Comparison of ENCODE assay signal across 9 cellular contexts in the genomic region with DNA sequence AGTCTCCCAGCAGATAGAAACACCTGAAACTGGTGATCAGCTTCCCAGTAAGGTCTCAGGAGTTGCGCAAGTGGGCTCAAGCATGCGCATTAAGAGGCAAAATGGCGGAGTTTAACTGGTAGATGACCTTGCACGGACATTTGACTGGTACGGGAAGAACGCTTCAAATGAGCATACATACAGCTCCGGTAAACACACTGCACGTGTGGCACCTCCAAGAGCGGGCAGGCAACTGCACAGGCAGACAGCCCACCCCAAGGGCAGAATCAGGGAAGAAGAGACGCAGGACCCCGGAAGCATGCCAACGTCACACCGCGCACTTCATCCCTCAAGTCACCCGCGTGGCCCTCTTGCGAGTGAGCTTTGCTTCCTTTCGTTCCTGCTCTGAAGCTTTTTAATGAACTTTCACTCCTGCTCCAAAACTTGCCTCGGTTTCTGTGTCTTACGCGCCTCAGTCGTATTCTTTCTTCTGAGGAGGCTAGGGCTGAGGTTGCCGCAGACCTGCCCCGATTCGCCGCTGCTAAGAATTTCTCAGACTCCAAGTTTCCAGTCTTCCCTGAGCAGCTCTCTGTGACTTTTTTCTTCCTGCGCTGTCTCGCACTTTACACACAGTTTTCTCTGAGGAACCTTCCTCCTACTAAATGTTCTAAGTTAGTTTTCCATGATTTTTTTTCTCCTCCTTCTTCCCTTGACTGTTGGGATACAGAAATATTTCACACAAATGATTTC.
DNase-seq lines count a peak whose midpoint lies in the region; TF ChIP-seq lines count a peak whose summit lies in the region.
"Had no signal": no experiment of that assay in that cellular context is flagged by ENCODE, and none has a peak within 500 bp of the region (broad histone marks: within the 10 kb centered on the region; RNA-seq: fewer than 3 reads in every experiment).

No MANE protein-coding gene starts in this region.

- in situ Hi-C loops in ACHN (cut with HindIII; ENCODE audit: low pct_ligation_motif_present, low pct_unique_long_range_greater_than_20kb, low sequenced_read_pairs) = no loop called here

- peak; percentile 59 for DNase-seq in DMS114 treated with DMSO at 0.1 percent for 48 hours (lab: John Stamatoyannopoulos, UW; ENCODE audit: unreplicated experiment)
- DNase-seq in RPMI8226 = peak; percentile 50
- peak; percentile 4 to 20 for DNase-seq in fibroblast of lung (ENCODE audit: low read depth in 2 of 2)
- DNase-seq in osteoblast (ENCODE audit: insufficient read length, low spot score, missing footprints) = no peak
- no peak for DNase-seq in ACHN
- no peak for DNase-seq in chondrocyte (ENCODE audit: low spot score)
- no peak for DNase-seq in iPS-NIHi7 (ENCODE audit: extremely low spot score)
- no peak for DNase-seq in stimulated activated CD4-positive, alpha-beta T cell treated with anti-CD3 and anti-CD28 coated beads, Interleukin-4, amount 100 ng/mL, for 1 hour
- DNase-seq: NCI-H1694 had no signal

- H3K4me1 ChIP-seq in fibroblast of lung (ENCODE audit: control insufficient read depth, extremely low read depth, insufficient read depth, low read length) = no peaks in the 10 kb centered on the region
- no peaks in the 10 kb centered on the region for H3K4me1 ChIP-seq in osteoblast (ENCODE audit: insufficient read depth, low read length)

- peak overlapping the region in 3 of 4 experiments; percentile 20 to 52 (median 34) for H3K4me3 ChIP-seq in fibroblast of lung (replicated peaks in 1 of 4; ENCODE audit: control extremely low read depth in 1 of 4, insufficient read depth in 1 of 4, low read depth in 3 of 4, low read length in 4 of 4)
- peak overlapping the region; percentile 68 for H3K4me3 ChIP-seq in osteoblast (ENCODE audit: insufficient read depth, low read length)

- H3K27me3 ChIP-seq in fibroblast of lung (ENCODE audit: control insufficient read depth, insufficient read depth, low read length) (no peaks in the 10 kb centered on the region), osteoblast (ENCODE audit: insufficient read depth, low read length) (no peaks in the 10 kb centered on the region)

- no peak overlapping the region for H3K27ac Mint-ChIP-seq in chondrocyte (ENCODE audit: unreplicated experiment)

- peak overlapping the region; percentile 30 for H3K9ac ChIP-seq in fibroblast of lung (ENCODE audit: insufficient read depth, low read length)

- peak overlapping the region; percentile 43 for H2AFZ ChIP-seq in fibroblast of lung (ENCODE audit: low read length)
- H2AFZ ChIP-seq in osteoblast (ENCODE audit: low read length) = peak overlapping the region; percentile 77

- H4K20me1 ChIP-seq in fibroblast of lung (ENCODE audit: control insufficient read depth, extremely low read depth, insufficient read depth, low read length) = no peaks in the 10 kb centered on the region
- H4K20me1 ChIP-seq in osteoblast (ENCODE audit: insufficient read depth, low read length) = no peaks in the 10 kb centered on the region

- no peaks in the 10 kb centered on the region for H3K79me2 ChIP-seq in fibroblast of lung (ENCODE audit: control insufficient read depth, insufficient read depth, low read length)
- H3K79me2 ChIP-seq in osteoblast (ENCODE audit: insufficient read depth, low read length) = no peaks in the 10 kb centered on the region

- H3K9me3 Mint-ChIP-seq in chondrocyte (ENCODE audit: low read depth) = peaks cover 4% of the 10 kb centered on the region

- H3K27me3 Mint-ChIP-seq in chondrocyte (ENCODE audit: low read depth) = no peaks in the 10 kb centered on the region

- TF ChIP-seq CTCF in fibroblast of lung (conservative IDR thresholded peaks at IDR 0.05 in 1 of 2, IDR thresholded peaks at IDR 0.05 in 1 of 2; ENCODE audit: low read depth in 1 of 2, low read length in 2 of 2) (no peak), osteoblast (IDR thresholded peaks at IDR 0.05; ENCODE audit: extremely low read depth, low read depth, low read length) (no peak), chondrocyte (IDR thresholded peaks at IDR 0.05) (no peak)

- H3K27ac ChIP-seq in fibroblast of lung (ENCODE audit: insufficient read depth, low read length) (peak overlapping the region; percentile 4), osteoblast (ENCODE audit: low read depth, low read length) (peak overlapping the region; percentile 60)

- no peak overlapping the region for H3K4me2 ChIP-seq in fibroblast of lung (ENCODE audit: extremely low read depth, insufficient read depth, low read length)
- H3K4me2 ChIP-seq in osteoblast (ENCODE audit: insufficient read depth, low read length) = peak overlapping the region; percentile 25

- no peaks in the 10 kb centered on the region for H3K36me3 Mint-ChIP-seq in chondrocyte (ENCODE audit: low read depth)

- H3K4me3 Mint-ChIP-seq in chondrocyte (ENCODE audit: unreplicated experiment) = no peak overlapping the region

- no peaks in the 10 kb centered on the region for H3K9me3 ChIP-seq in fibroblast of lung (ENCODE audit: control insufficient read depth, insufficient read depth, low read depth, low read length)
- no peaks in the 10 kb centered on the region for H3K9me3 ChIP-seq in osteoblast (ENCODE audit: low read depth, low read length)

- H3K36me3 ChIP-seq in fibroblast of lung (ENCODE audit: control insufficient read depth, insufficient read depth, low read length) (no peaks in the 10 kb centered on the region), osteoblast (ENCODE audit: insufficient read depth, low read length) (no peaks in the 10 kb centered on the region)

- H3K4me1 Mint-ChIP-seq in chondrocyte (ENCODE audit: low read depth) = peaks cover 6% of the 10 kb centered on the region

Comparison
In these comparisons a context has a peak if more than half of its experiments do, and no peak if none do; other contexts are left out.
1. DNase-seq: peak in DMS114 treated with DMSO at 0.1 percent for 48 hours (single experiment), RPMI8226 (single experiment) and fibroblast of lung (2 of 2); none in osteoblast (single experiment), ACHN (single experiment), chondrocyte (single experiment), iPS-NIHi7 (single experiment) and stimulated activated CD4-positive, alpha-beta T cell treated with anti-CD3 and anti-CD28 coated beads, Interleukin-4, amount 100 ng/mL, for 1 hour (single experiment).